ENCODE assay signal across 2 cellular contexts in genomic region chr22:24474221-24474620, GRCh38.
A peak's percentile ranks its signal among the peaks of the same experiment; 100 is the strongest.
TF ChIP-seq lines count a peak whose summit lies in the region.

No MANE protein-coding gene starts in this region.

TF ChIP-seq in K562, 482 proteins besides CTCF, POLR2A, EP300 and RAD21:
- TF ChIP-seq HDAC6 (IDR thresholded peaks at IDR 0.05; ENCODE audit: low read depth, low read length): no peak
- no peak for TF ChIP-seq CBFA2T2 (conservative IDR thresholded peaks at IDR 0.05)
- peak; percentile 35; the same call in 1 of the 2 replicates for TF ChIP-seq FOSL1 (tag; conservative IDR thresholded peaks at IDR 0.05)
- no peak for TF ChIP-seq TCF15 (CRISPR knock-in tag; IDR thresholded peaks at IDR 0.05)

TF ChIP-seq in GM12891, 5 proteins besides CTCF, POLR2A, EP300 and RAD21:
- TF ChIP-seq SPI1 (IDR thresholded peaks at IDR 0.05; ENCODE audit: low read depth, low read length) (no peak), TAF1 (IDR thresholded peaks at IDR 0.05; ENCODE audit: low read depth, low read length) (no peak), PAX5 (IDR thresholded peaks at IDR 0.05; ENCODE audit: insufficient read depth, low read length, severe bottlenecking) (no peak), POLR2AphosphoS5 (IDR thresholded peaks at IDR 0.05; ENCODE audit: low read depth, low read length) (no peak), POU2F2 (IDR thresholded peaks at IDR 0.05; ENCODE audit: low read depth, low read length) (no peak)
TF ChIP-seq in GM12891: peak in this region for 0.
